In the genomic region with DNA sequence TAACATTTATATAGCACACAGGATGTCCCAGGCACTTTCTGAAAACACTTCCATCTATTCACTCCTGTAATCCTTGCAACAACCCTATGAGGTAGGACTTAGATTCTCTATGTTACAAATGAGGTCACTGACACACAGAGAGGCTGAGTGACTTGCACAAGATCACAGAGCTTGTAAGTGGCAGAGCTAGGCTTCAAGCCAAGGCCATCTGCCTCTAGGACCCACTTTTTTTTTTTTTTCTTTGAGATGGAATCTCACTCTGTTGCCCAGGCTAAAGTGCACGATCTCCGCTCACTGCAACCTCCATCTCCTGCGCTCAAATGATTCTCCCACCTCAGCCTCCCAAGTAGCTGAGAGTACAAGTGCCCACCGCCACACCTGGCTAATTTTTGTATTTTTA, we compare ENCODE assay signal across 14 cellular contexts. TPM values are rescaled to one million over a fixed set of nuclear protein-coding genes. Genes with fewer than 3 reads are reported as not detected.
DNase-seq lines count a peak whose midpoint lies in the region; ATAC-seq, FAIRE-seq and TF ChIP-seq lines count a peak whose summit lies in the region.
"Had no signal": no experiment of that assay in that cellular context is flagged by ENCODE, and none has a peak within 500 bp of the region (broad histone marks: within the 10 kb centered on the region; RNA-seq: fewer than 3 reads in every experiment).

No MANE protein-coding gene starts in this region.

- no peak for FAIRE-seq in small intestine (lab: Jason Lieb, UNC)
- FAIRE-seq: A204.1, G401.6 had no signal

- peak overlapping the region; percentile 25 to 45 for H3K27ac ChIP-seq in small intestine (ENCODE audit: low read depth in 1 of 2, low read length in 1 of 2)

- no peaks in the 10 kb centered on the region for H3K27me3 Mint-ChIP-seq in T-helper 1 cell treated with Interleukin-12 subunit alpha and Interleukin-12 subunit beta and Interleukin-4 antibody, amounts not matched to agents 30 μg/mL and 1 μg/mL, for 36 hours (ENCODE audit: low read depth)
- H3K27me3 Mint-ChIP-seq in activated T-helper 17 cell treated with anti-CD3 and anti-CD28 coated beads, Interleukin-2, amount 50 U/mL, for 72 hours = no peaks in the 10 kb centered on the region

- no peaks in the 10 kb centered on the region for H3K36me3 Mint-ChIP-seq in T-helper 1 cell treated with Interleukin-12 subunit alpha and Interleukin-12 subunit beta and Interleukin-4 antibody, amounts not matched to agents 30 μg/mL and 1 μg/mL, for 36 hours (ENCODE audit: low read depth)
- no peaks in the 10 kb centered on the region for H3K36me3 Mint-ChIP-seq in activated T-helper 17 cell treated with anti-CD3 and anti-CD28 coated beads, Interleukin-2, amount 50 U/mL, for 72 hours (ENCODE audit: low read depth)

- no peaks in the 10 kb centered on the region for H3K36me3 ChIP-seq in small intestine (ENCODE audit: control insufficient read depth in 2 of 2, insufficient read depth in 2 of 2, low read length in 2 of 2)
- H3K36me3 ChIP-seq: MG63 had no signal

- no peak for TF ChIP-seq POLR2A in lower leg skin (IDR thresholded peaks at IDR 0.05)

- CTCF ChIA-PET in GM10248 (lab: Yijun Ruan, JAX) = no interaction called here

- DNase-seq in T-helper 1 cell (no peak), NOMO-1 treated with DMSO at 0.1 percent for 48 hours (lab: John Stamatoyannopoulos, UW; ENCODE audit: unreplicated experiment) (peak; percentile 60), small intestine (no peak), lower leg skin (ENCODE audit: low spot score in 2 of 2) (no peak), GM10248 (ENCODE audit: extremely low spot score) (no peak)
- DNase-seq: cerebellar nuclear complex, NCI-H526 treated with DMSO at 0.1 percent for 48 hours had no signal

- intact Hi-C loops in lower leg skin (cut with DNase I; ENCODE audit: low total_unique reads) = no loop called here

- peak overlapping the region; percentile 94 for H3K27ac Mint-ChIP-seq in T-helper 1 cell treated with Interleukin-12 subunit alpha and Interleukin-12 subunit beta and Interleukin-4 antibody, amounts not matched to agents 30 μg/mL and 1 μg/mL, for 36 hours
- peak overlapping the region; percentile 92 for H3K27ac Mint-ChIP-seq in activated T-helper 17 cell treated with anti-CD3 and anti-CD28 coated beads, Interleukin-2, amount 50 U/mL, for 72 hours
- H3K27ac Mint-ChIP-seq: GM23338 had no signal

- no peaks in the 10 kb centered on the region for H3K4me1 ChIP-seq in small intestine (ENCODE audit: control insufficient read depth in 2 of 2, insufficient read depth in 1 of 2, low read depth in 1 of 2, low read length in 1 of 2)

- TF ChIP-seq CTCF in lower leg skin (IDR thresholded peaks at IDR 0.05) = no peak
- no peak for TF ChIP-seq CTCF in GM10248 (IDR thresholded peaks at IDR 0.05; ENCODE audit: control extremely low read depth, extremely low read depth, low read depth, missing control alignments)

- H3K4me3 ChIP-seq in small intestine (ENCODE audit: low read depth in 1 of 2, low read length in 2 of 2) (no peak overlapping the region), lower leg skin (ENCODE audit: low read depth, poor library complexity, severe bottlenecking) (no peak overlapping the region)
- H3K4me3 ChIP-seq: GM23338, MG63 had no signal

- no peaks in the 10 kb centered on the region for H3K9me3 Mint-ChIP-seq in T-helper 1 cell treated with Interleukin-12 subunit alpha and Interleukin-12 subunit beta and Interleukin-4 antibody, amounts not matched to agents 30 μg/mL and 1 μg/mL, for 36 hours
- no peaks in the 10 kb centered on the region for H3K9me3 Mint-ChIP-seq in activated T-helper 17 cell treated with anti-CD3 and anti-CD28 coated beads, Interleukin-2, amount 50 U/mL, for 72 hours
- H3K9me3 Mint-ChIP-seq: GM23338 had no signal

- peak; percentile 3 for ATAC-seq in activated T-helper 17 cell treated with anti-CD3 and anti-CD28 coated beads, Interleukin-2, amount 50 U/mL, for 72 hours (replicated peaks)
- no peak for ATAC-seq in GM18517 (IDR thresholded peaks at IDR 0.05; ENCODE audit: unreplicated experiment)
- ATAC-seq: GM23338 had no signal

- POLR2A ChIA-PET in GM10248 (lab: Yijun Ruan, JAX) = no interaction called here

- peaks cover 32% of the 10 kb centered on the region for H3K4me1 Mint-ChIP-seq in T-helper 1 cell treated with Interleukin-12 subunit alpha and Interleukin-12 subunit beta and Interleukin-4 antibody, amounts not matched to agents 30 μg/mL and 1 μg/mL, for 36 hours (ENCODE audit: low read depth)
- peaks cover 28% of the 10 kb centered on the region for H3K4me1 Mint-ChIP-seq in activated T-helper 17 cell treated with anti-CD3 and anti-CD28 coated beads, Interleukin-2, amount 50 U/mL, for 72 hours

- WGBS in small intestine, 3 donors = 80 to 90% (median 84%) methylated on average over 4 of the region's 4 CpGs
- WGBS in lower leg skin, 2 donors = 72 to 96% methylated on average over 4 of the region's 4 CpGs

- H3K27me3 ChIP-seq in small intestine (ENCODE audit: control insufficient read depth in 2 of 2, insufficient read depth in 2 of 2, low read length in 2 of 2) = no peaks in the 10 kb centered on the region
- H3K27me3 ChIP-seq: MG63 had no signal

- H3K9me3 ChIP-seq in small intestine (ENCODE audit: control insufficient read depth, low read depth) = no peaks in the 10 kb centered on the region
- H3K9me3 ChIP-seq: MG63 had no signal

- no peak overlapping the region for H3K4me3 Mint-ChIP-seq in T-helper 1 cell treated with Interleukin-12 subunit alpha and Interleukin-12 subunit beta and Interleukin-4 antibody, amounts not matched to agents 30 μg/mL and 1 μg/mL, for 36 hours
- peak overlapping the region; percentile 75 for H3K4me3 Mint-ChIP-seq in activated T-helper 17 cell treated with anti-CD3 and anti-CD28 coated beads, Interleukin-2, amount 50 U/mL, for 72 hours
- H3K4me3 Mint-ChIP-seq: GM23338 had no signal

RNA-seq across cellular contexts. Expression of gene MYH9, which starts 18.4 kb away (rescaled TPM):
- 100 to 1,000 TPM; 782 to 800 TPM for total RNA-seq in activated T-helper 17 cell treated with anti-CD3 and anti-CD28 coated beads, Interleukin-2, amount 50 U/mL, for 72 hours
- polyA plus RNA-seq in small intestine = 100 to 1,000 TPM in 2 of 3 donors, 10 to 100 TPM in 1; 95.4 to 156 (median 130) TPM
- total RNA-seq in lower leg skin = 100 to 1,000 TPM; 258 to 335 (median 307) TPM
